Comparison of ENCODE assay signal across 15 cellular contexts in the genomic region with DNA sequence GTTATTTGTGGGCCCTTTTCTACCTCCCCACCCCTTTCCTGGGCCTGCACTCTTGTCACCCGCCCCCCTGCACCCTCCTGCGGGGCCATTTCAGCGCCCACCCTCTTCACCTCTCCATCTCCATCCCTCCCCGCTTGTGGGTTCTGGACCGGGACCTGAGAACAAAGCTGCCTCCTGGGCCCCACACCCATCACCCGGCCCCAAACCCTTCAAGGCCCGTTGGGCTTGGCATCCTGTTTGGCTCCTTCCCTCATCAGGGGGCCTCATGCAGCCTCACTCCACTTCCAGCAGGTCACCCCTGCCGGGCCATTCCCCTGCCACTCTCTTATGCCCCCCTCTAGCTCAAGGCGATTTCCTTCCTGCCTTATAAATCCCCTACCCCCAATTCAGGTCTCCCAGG.
DNase-seq lines count a peak whose midpoint lies in the region; ATAC-seq and TF ChIP-seq lines count a peak whose summit lies in the region.
"Had no signal": no experiment of that assay in that cellular context is flagged by ENCODE, and none has a peak within 500 bp of the region (broad histone marks: within the 10 kb centered on the region; RNA-seq: fewer than 3 reads in every experiment).

No MANE protein-coding gene starts in this region.

- POLR2A ChIA-PET in WTC11 (lab: Charles Lee), result no interaction called here

- peaks cover 51% of the 10 kb centered on the region for H3K4me1 ChIP-seq in BLaER1
- H3K4me1 ChIP-seq in BLaER1 treated with 17β-estradiol and CSF1 and Interleukin-3, amounts not matched to agents 10 nM and 100 nM, result peaks cover 35 to 68% (median 55%) of the 10 kb centered on the region in 10 experiments

- no peak overlapping the region for H3K27ac ChIP-seq in BLaER1
- no peak overlapping the region for H3K27ac ChIP-seq in BLaER1 treated with 17β-estradiol and CSF1 and Interleukin-3, amounts not matched to agents 10 nM and 100 nM
- H3K27ac ChIP-seq in neural cell (ENCODE audit: low read length), result peak overlapping the region; percentile 94
- H3K27ac ChIP-seq: PC-9, RWPE1 had no signal

- 0 out of 2 replicates have a peak, but pooled peaks have one; percentile 3 for ATAC-seq in WTC11
- no peak for ATAC-seq in effector memory CD8-positive, alpha-beta T cell (replicated peaks)

- no peak overlapping the region for H2AFZ ChIP-seq in neural cell (ENCODE audit: low read depth, low read length)
- H2AFZ ChIP-seq: PC-9 had no signal

- no peak for TF ChIP-seq CTCF in WTC11 (IDR thresholded peaks at IDR 0.05)
- TF ChIP-seq CTCF in neural cell (IDR thresholded peaks at IDR 0.05; ENCODE audit: poor library complexity, severe bottlenecking), result no peak

- H3K9me2 ChIP-seq in neural cell (ENCODE audit: insufficient read depth, low read length), result no peaks in the 10 kb centered on the region

- H3K27me3 Mint-ChIP-seq in WTC11 (ENCODE audit: low read depth), result peaks cover 18% of the 10 kb centered on the region
- H3K27me3 Mint-ChIP-seq in effector memory CD8-positive, alpha-beta T cell, result peaks cover 14 to 23% of the 10 kb centered on the region in 2 donors

- TF ChIP-seq EP300 in neural cell (conservative IDR thresholded peaks at IDR 0.05; ENCODE audit: poor library complexity, severe bottlenecking), result no peak

- H3K9me3 Mint-ChIP-seq in WTC11, result no peaks in the 10 kb centered on the region
- no peaks in the 10 kb centered on the region for H3K9me3 Mint-ChIP-seq in effector memory CD8-positive, alpha-beta T cell

- no peak overlapping the region for H3K27ac Mint-ChIP-seq in WTC11
- H3K27ac Mint-ChIP-seq in effector memory CD8-positive, alpha-beta T cell, result no peak overlapping the region
- H3K27ac Mint-ChIP-seq: CD14-positive monocyte had no signal

- H3K9me3 ChIP-seq in BLaER1 (no peaks in the 10 kb centered on the region), neural cell (ENCODE audit: low read length) (no peaks in the 10 kb centered on the region)
- H3K9me3 ChIP-seq in BLaER1 treated with 17β-estradiol and CSF1 and Interleukin-3, amounts not matched to agents 10 nM and 100 nM (replicated peaks in 1 of 11), result no peaks in the 10 kb centered on the region

- H4K20me1 ChIP-seq in BLaER1 (no peaks in the 10 kb centered on the region), neural cell (ENCODE audit: insufficient read depth) (no peaks in the 10 kb centered on the region)
- H4K20me1 ChIP-seq in BLaER1 treated with 17β-estradiol and CSF1 and Interleukin-3, amounts not matched to agents 10 nM and 100 nM, result peaks cover 0 to 10% (median 0%) of the 10 kb centered on the region in 11 experiments; a peak in 2 of 22 replicates

- no peak for DNase-seq in WTC11 (ENCODE audit: low spot score)
- DNase-seq in HuH-7.5 (ENCODE audit: low spot score), result no peak
- DNase-seq in effector memory CD8-positive, alpha-beta T cell, result no peak
- DNase-seq in epidermal melanocyte (ENCODE audit: insufficient read length, low spot score), result no peak
- DNase-seq: ACHN, IMR-90, NCI-H1436 treated with DMSO at 0.1 percent for 48 hours, NCI-H446, NCI-H526 treated with DMSO at 0.1 percent for 48 hours, PC-9 had no signal

- H3K36me3 ChIP-seq in BLaER1, result no peaks in the 10 kb centered on the region
- no peaks in the 10 kb centered on the region for H3K36me3 ChIP-seq in BLaER1 treated with 17β-estradiol and CSF1 and Interleukin-3, amounts not matched to agents 10 nM and 100 nM
- no peaks in the 10 kb centered on the region for H3K36me3 ChIP-seq in neural cell (ENCODE audit: insufficient read depth, low read length)

- no peak overlapping the region; the same call in 1 of the 2 replicates for H3K4me3 Mint-ChIP-seq in WTC11
- peak overlapping the region in 1 of 2 donors; percentile 22 for H3K4me3 Mint-ChIP-seq in effector memory CD8-positive, alpha-beta T cell
- H3K4me3 Mint-ChIP-seq: CD14-positive monocyte had no signal

- H3K9ac ChIP-seq in BLaER1 (no peak overlapping the region), neural cell (ENCODE audit: low read length) (peak overlapping the region; percentile 69)
- no peak overlapping the region for H3K9ac ChIP-seq in BLaER1 treated with 17β-estradiol and CSF1 and Interleukin-3, amounts not matched to agents 10 nM and 100 nM

- CTCF ChIA-PET in WTC11 (lab: Charles Lee), result interaction anchor here (3.3 kb wide), 1 partner anchor 16 kb away, joined by 13 read pairs; no protein-coding TSS in a partner anchor

- H3F3A ChIP-seq in neural cell (ENCODE audit: insufficient read depth, low read length, poor library complexity, severe bottlenecking), result peaks cover 6% of the 10 kb centered on the region

- H3K27me3 ChIP-seq in BLaER1 (no peaks in the 10 kb centered on the region), neural cell (ENCODE audit: insufficient read depth, low read depth, low read length) (no peaks in the 10 kb centered on the region)
- H3K27me3 ChIP-seq in BLaER1 treated with 17β-estradiol and CSF1 and Interleukin-3, amounts not matched to agents 10 nM and 100 nM, result peaks cover 0 to 11% (median 0%) of the 10 kb centered on the region in 11 experiments; a peak in 8 of 22 replicates

- H3K4me3 ChIP-seq in BLaER1 (no peak overlapping the region), neural cell (ENCODE audit: low read length) (peak overlapping the region; percentile 52)
- H3K4me3 ChIP-seq in BLaER1 treated with 17β-estradiol and CSF1 and Interleukin-3, amounts not matched to agents 10 nM and 100 nM, result no peak overlapping the region
- H3K4me3 ChIP-seq: PC-9 had no signal

- no peak for TF ChIP-seq RAD21 in neural cell (conservative IDR thresholded peaks at IDR 0.05)

- H3K4me2 ChIP-seq in BLaER1, result peak overlapping the region; percentile 90
- peak overlapping the region in 6 of 11 experiments; percentile 25 to 95 (median 88); a peak in 11 of 22 replicates for H3K4me2 ChIP-seq in BLaER1 treated with 17β-estradiol and CSF1 and Interleukin-3, amounts not matched to agents 10 nM and 100 nM
- H3K4me2 ChIP-seq in neural cell (ENCODE audit: low read length), result no peak overlapping the region
- H3K4me2 ChIP-seq: PC-9 had no signal

- peaks cover 29% of the 10 kb centered on the region for H3K4me1 Mint-ChIP-seq in WTC11
- peaks cover 7 to 8% of the 10 kb centered on the region in 2 donors for H3K4me1 Mint-ChIP-seq in effector memory CD8-positive, alpha-beta T cell (ENCODE audit: low read depth in 2 of 2)

- H3K36me3 Mint-ChIP-seq in WTC11, result no peaks in the 10 kb centered on the region
- H3K36me3 Mint-ChIP-seq in effector memory CD8-positive, alpha-beta T cell (ENCODE audit: insufficient read depth), result no peaks in the 10 kb centered on the region
- H3K36me3 Mint-ChIP-seq: CD14-positive monocyte had no signal

- no peaks in the 10 kb centered on the region for H3K79me2 ChIP-seq in neural cell (replicated peaks; ENCODE audit: insufficient read depth, low read length)

TF ChIP-seq in WTC11, 78 proteins besides CTCF, POLR2A, EP300 and RAD21 (continues in another document):
- TF ChIP-seq MYBL2 (CRISPR knock-in tag; IDR thresholded peaks at IDR 0.05) (no peak), ZBTB43 (CRISPR knock-in tag; IDR thresholded peaks at IDR 0.05) (0 out of 2 replicates have a peak, but pooled peaks have one; percentile 16), NFYB (CRISPR knock-in tag; conservative IDR thresholded peaks at IDR 0.05; ENCODE audit: low read depth) (no peak)
- TF ChIP-seq, protein P1, sequence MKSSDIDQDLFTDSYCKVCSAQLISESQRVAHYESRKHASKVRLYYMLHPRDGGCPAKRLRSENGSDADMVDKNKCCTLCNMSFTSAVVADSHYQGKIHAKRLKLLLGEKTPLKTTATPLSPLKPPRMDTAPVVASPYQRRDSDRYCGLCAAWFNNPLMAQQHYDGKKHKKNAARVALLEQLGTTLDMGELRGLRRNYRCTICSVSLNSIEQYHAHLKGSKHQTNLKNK (CRISPR knock-in tag; IDR thresholded peaks at IDR 0.05), result no peak

TF ChIP-seq in neural cell, 6 proteins besides CTCF, POLR2A, EP300 and RAD21:
- TF ChIP-seq TAF1 (IDR thresholded peaks at IDR 0.05; ENCODE audit: low read depth) (no peak), REST (IDR thresholded peaks at IDR 0.05; ENCODE audit: borderline replicate concordance) (no peak), MXI1 (conservative IDR thresholded peaks at IDR 0.05; ENCODE audit: poor library complexity, severe bottlenecking) (no peak), EZH2 (IDR thresholded peaks at IDR 0.05; ENCODE audit: borderline replicate concordance, insufficient read depth, low read length, poor library complexity, severe bottlenecking) (no peak), SMC3 (conservative IDR thresholded peaks at IDR 0.05; ENCODE audit: poor library complexity) (no peak)
TF ChIP-seq in neural cell: peak in this region for 0.
